ENCODE assay signal across 9 cellular contexts in the genomic region with DNA sequence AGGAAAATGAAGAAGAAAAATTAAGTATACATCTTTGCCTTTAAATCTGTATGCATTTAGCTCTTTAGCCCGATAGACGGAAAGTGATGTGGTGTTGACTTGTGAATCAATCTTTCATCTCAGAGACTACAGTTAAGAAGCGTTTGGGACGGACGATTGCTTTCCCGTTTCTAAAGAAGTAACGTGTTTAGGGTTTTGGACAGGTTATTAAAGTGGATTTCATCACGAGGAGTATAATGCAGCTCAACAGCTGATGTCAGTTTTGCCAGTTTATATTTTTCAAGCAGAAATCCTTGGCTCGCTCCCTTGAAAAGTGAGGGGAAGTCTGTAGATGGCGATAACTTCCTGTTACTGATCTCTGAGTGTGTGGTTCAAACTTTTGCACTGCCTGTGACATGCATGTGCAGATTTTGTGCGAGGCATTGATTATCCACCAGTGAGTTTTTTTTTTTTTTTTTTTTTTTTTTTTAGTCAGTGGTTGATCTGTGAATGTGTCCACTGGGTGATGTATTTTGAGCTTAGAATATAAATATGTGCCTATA. TPM values are rescaled to one million over a fixed set of nuclear protein-coding genes. Genes with fewer than 3 reads are reported as not detected.
A peak's percentile ranks its signal among the peaks of the same experiment; 100 is the strongest.
DNase-seq lines count a peak whose midpoint lies in the region; ATAC-seq, FAIRE-seq and TF ChIP-seq lines count a peak whose summit lies in the region.
"Had no signal": no experiment of that assay in that cellular context is flagged by ENCODE, and none has a peak within 500 bp of the region (broad histone marks: within the 10 kb centered on the region; RNA-seq: fewer than 3 reads in every experiment).

No MANE protein-coding gene starts in this region.

- CTCF ChIA-PET in A549 (lab: Yijun Ruan, JAX) = interaction anchor here (1.3 kb wide), 1 partner anchor 420 kb away, joined by 3 read pairs; no protein-coding TSS in a partner anchor

- H3K27ac ChIP-seq in A549 = no peak overlapping the region
- H3K27ac ChIP-seq in duodenal mucosa (ENCODE audit: low read depth, low read length) = no peak overlapping the region
- no peak overlapping the region for H3K27ac ChIP-seq in muscle layer of duodenum (ENCODE audit: low read length)

- peak overlapping the region; percentile 82 for H3K4me2 ChIP-seq in A549

- TF ChIP-seq POLR2A in A549 (IDR thresholded peaks at IDR 0.05; ENCODE audit: low read length) = no peak

- DNase-seq in A549 (ENCODE audit: low read depth in 1 of 2, low spot score in 1 of 2) = no peak
- DNase-seq in NCI-H1694 (lab: John Stamatoyannopoulos, UW) = peak; percentile 49
- no peak for DNase-seq in T-helper 2 cell
- DNase-seq in NCI-H446 treated with DMSO at 0.1 percent for 48 hours (lab: John Stamatoyannopoulos, UW) = no peak
- DNase-seq in activated gamma-delta T cell treated with Interleukin-2 at 50 U/mL for 16 hours = no peak
- DNase-seq: stimulated activated CD4-positive, alpha-beta T cell treated with anti-CD3 and anti-CD28 coated beads, Interleukin-2, amount 100 ng/mL, for 48 hours had no signal

- no peak for TF ChIP-seq CTCF in A549 (IDR thresholded peaks at IDR 0.05)

- no peak for TF ChIP-seq RAD21 in A549 (conservative IDR thresholded peaks at IDR 0.05 in 1 of 2, IDR thresholded peaks at IDR 0.05 in 1 of 2)

- H3K27me3 ChIP-seq in duodenal mucosa (ENCODE audit: control insufficient read depth in 1 of 2, insufficient read depth in 2 of 2, low read length in 2 of 2) (peaks cover 20 to 27% of the 10 kb centered on the region in 2 donors), muscle layer of duodenum (ENCODE audit: low read depth, low read length) (no peaks in the 10 kb centered on the region)

- H3K9me3 ChIP-seq in A549 = no peaks in the 10 kb centered on the region
- no peaks in the 10 kb centered on the region for H3K9me3 ChIP-seq in duodenal mucosa (ENCODE audit: control insufficient read depth in 1 of 2, low read length in 2 of 2)
- no peaks in the 10 kb centered on the region for H3K9me3 ChIP-seq in muscle layer of duodenum (ENCODE audit: control insufficient read depth in 1 of 2, low read length in 2 of 2)

- no peaks in the 10 kb centered on the region for H3K36me3 ChIP-seq in duodenal mucosa (ENCODE audit: control insufficient read depth in 1 of 2, insufficient read depth in 2 of 2, low read length in 2 of 2)
- no peaks in the 10 kb centered on the region for H3K36me3 ChIP-seq in muscle layer of duodenum (ENCODE audit: control insufficient read depth in 1 of 2, insufficient read depth in 2 of 2, low read length in 2 of 2)

- TF ChIP-seq EP300 in A549 (IDR thresholded peaks at IDR 0.05) = no peak

- 25% methylated on average over 11 of the region's 11 CpGs for WGBS in A549 (ENCODE audit: missing lambda C conversion rate)

- H3K4me3 ChIP-seq in A549 (peak overlapping the region; percentile 41; the same call in 1 of the 3 replicates), duodenal mucosa (ENCODE audit: low read depth in 1 of 2, low read length in 2 of 2) (peak overlapping the region; percentile 63 to 66), muscle layer of duodenum (ENCODE audit: low read depth in 1 of 2, low read length in 2 of 2) (peak overlapping the region; percentile 60 to 72)

- no peak for FAIRE-seq in A549 (lab: Jason Lieb, UNC)

- POLR2A ChIA-PET in A549 (lab: Yijun Ruan, JAX) = no interaction called here

- no peak for ATAC-seq in A549
- ATAC-seq in GM18511 (IDR thresholded peaks at IDR 0.05; ENCODE audit: unreplicated experiment) = no peak

- H3K4me1 ChIP-seq in A549 (no peaks in the 10 kb centered on the region), duodenal mucosa (ENCODE audit: control insufficient read depth in 1 of 2, insufficient read depth in 2 of 2, low read length in 2 of 2) (peaks cover 13 to 18% of the 10 kb centered on the region in 2 donors), muscle layer of duodenum (ENCODE audit: control insufficient read depth in 1 of 2, insufficient read depth in 2 of 2, low read length in 2 of 2) (peaks cover 0 to 5% of the 10 kb centered on the region in 2 donors)

- peak overlapping the region in 1 of 2 donors; percentile 0 for H3K9ac ChIP-seq in duodenal mucosa (ENCODE audit: low read depth in 1 of 2, low read length in 2 of 2)

TF ChIP-seq in A549, 52 proteins besides CTCF, POLR2A, EP300 and RAD21:
- TF ChIP-seq PHF8 (IDR thresholded peaks at IDR 0.05; ENCODE audit: borderline replicate concordance, low read depth) (no peak), EHF (CRISPR knock-in tag; IDR thresholded peaks at IDR 0.05) (no peak), HOXB5 (CRISPR knock-in tag; IDR thresholded peaks at IDR 0.05) (no peak), MYC (IDR thresholded peaks at IDR 0.05; ENCODE audit: borderline replicate concordance, low read length) (no peak), CHD2 (IDR thresholded peaks at IDR 0.05; ENCODE audit: low read length, partially characterized antibody) (no peak), FOSB (CRISPR knock-in tag; IDR thresholded peaks at IDR 0.05) (no peak), NFE2L2 (conservative IDR thresholded peaks at IDR 0.05; ENCODE audit: low read length) (no peak), CEBPB (IDR thresholded peaks at IDR 0.05) (no peak), CBX8 (IDR thresholded peaks at IDR 0.05) (no peak), CBX2 (IDR thresholded peaks at IDR 0.05; ENCODE audit: borderline replicate concordance, low read depth) (no peak)
- TF ChIP-seq, protein P1, sequence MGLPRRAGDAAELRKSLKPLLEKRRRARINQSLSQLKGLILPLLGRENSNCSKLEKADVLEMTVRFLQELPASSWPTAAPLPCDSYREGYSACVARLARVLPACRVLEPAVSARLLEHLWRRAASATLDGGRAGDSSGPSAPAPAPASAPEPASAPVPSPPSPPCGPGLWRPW (IDR thresholded peaks at IDR 0.05) = no peak
- TF ChIP-seq, protein P2, sequence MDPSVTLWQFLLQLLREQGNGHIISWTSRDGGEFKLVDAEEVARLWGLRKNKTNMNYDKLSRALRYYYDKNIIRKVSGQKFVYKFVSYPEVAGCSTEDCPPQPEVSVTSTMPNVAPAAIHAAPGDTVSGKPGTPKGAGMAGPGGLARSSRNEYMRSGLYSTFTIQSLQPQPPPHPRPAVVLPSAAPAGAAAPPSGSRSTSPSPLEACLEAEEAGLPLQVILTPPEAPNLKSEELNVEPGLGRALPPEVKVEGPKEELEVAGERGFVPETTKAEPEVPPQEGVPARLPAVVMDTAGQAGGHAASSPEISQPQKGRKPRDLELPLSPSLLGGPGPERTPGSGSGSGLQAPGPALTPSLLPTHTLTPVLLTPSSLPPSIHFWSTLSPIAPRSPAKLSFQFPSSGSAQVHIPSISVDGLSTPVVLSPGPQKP (IDR thresholded peaks at IDR 0.05; ENCODE audit: low read depth, low read length) = no peak

RNA-seq across cellular contexts. Expression of a gene that starts 1.1 kb away (rescaled TPM):
- polyA plus RNA-seq in A549 (2011; rRNA removed) (not detected in 2 replicates), A549 (2017; fragmentation: RNase III; extraction: RNeasy Plus Mini Kit Qiagen cat#74134 plus additional on column Dnase treatment) (not detected in 3 replicates)
- not detected in 2 replicates for polyA plus RNA-seq in A549 (2012; cell fraction: cytosol; rRNA removed)
- not detected in 2 replicates for polyA plus RNA-seq in A549 (2012; cell fraction: nucleus; rRNA removed)
- polyA minus RNA-seq in A549 (2011; rRNA and poly(A)+ RNA removed) = not detected in 2 replicates
